1 cellular context compared by ENCODE assay signal in the genomic region with DNA sequence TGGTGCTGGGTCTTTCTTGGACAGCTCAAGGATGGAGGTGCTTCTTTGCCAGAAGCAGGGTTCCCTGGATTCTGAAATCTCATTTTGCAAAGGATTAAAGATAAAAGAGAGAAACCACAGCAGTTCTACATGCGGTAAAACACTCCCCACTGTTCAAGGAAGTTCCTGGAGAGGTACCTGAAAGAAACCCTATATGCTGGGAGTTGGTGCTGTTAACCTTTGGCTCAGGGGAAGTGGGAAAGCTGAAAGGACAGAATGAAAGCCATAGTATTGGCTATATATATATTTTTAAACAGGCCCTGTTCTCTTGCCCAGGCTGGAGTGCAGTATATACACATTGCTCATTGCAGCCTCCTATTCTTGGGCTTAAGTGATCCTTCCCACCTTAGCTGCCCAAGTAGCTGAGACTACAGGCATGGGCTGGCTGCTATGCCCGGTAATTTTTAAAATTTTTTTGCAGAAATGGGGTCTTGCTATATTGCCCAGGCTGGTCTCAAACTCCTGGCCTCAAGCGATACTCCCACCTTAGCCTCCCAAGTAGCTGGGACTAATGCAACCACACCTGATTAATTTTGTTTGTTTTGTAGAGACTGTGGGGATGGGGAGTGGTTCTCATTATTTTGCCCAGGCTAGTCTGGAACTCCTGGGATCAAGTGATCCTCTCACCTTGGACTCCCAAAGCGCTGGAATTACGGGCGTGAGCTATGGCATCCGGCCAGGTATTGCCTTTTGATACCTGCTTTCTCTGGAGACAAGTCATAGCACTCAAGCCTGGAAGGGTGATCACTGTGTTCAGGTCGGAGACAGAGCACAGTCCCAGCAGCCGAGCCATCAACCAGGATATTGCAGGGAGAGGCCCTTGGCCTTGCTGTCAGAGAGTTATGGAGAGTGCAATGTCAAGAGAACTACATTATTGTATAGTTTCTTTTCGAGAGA.
TF ChIP-seq lines count a peak whose summit lies in the region.

No MANE protein-coding gene starts in this region.

TF ChIP-seq in GM23338, 12 proteins besides CTCF, POLR2A, EP300 and RAD21:
- no peak for TF ChIP-seq REST (IDR thresholded peaks at IDR 0.05; ENCODE audit: unreplicated experiment)
- TF ChIP-seq ZNF114 (CRISPR knock-in tag; IDR thresholded peaks at IDR 0.05), result no peak
- no peak for TF ChIP-seq POLR2AphosphoS5 (IDR thresholded peaks at IDR 0.05; ENCODE audit: low read depth)
- no peak for TF ChIP-seq JUNB (IDR thresholded peaks at IDR 0.05; ENCODE audit: unreplicated experiment)
- no peak for TF ChIP-seq CREB1 (CRISPR knock-in tag; IDR thresholded peaks at IDR 0.05; ENCODE audit: low read depth)
- no peak for TF ChIP-seq NANOG (IDR thresholded peaks at IDR 0.05; ENCODE audit: borderline replicate concordance)
